Comparison of ENCODE assay signal across 19 cellular contexts in genomic region chr20:24696396-24696795, GRCh38.
DNase-seq lines count a peak whose midpoint lies in the region; ATAC-seq and TF ChIP-seq lines count a peak whose summit lies in the region.
"Had no signal": no experiment of that assay in that cellular context is flagged by ENCODE, and none has a peak within 500 bp of the region (broad histone marks: within the 10 kb centered on the region; RNA-seq: fewer than 3 reads in every experiment).

No MANE protein-coding gene starts in this region.

- ATAC-seq in HG03354 (IDR thresholded peaks at IDR 0.05; ENCODE audit: poor library complexity, severe bottlenecking, unreplicated experiment) (no peak), HG03280 (IDR thresholded peaks at IDR 0.05; ENCODE audit: unreplicated experiment) (no peak), natural killer cell (no peak)
- ATAC-seq: GM12878, HepG2, Panc1 had no signal

- no peak overlapping the region for H2BK15ac ChIP-seq in neuronal stem cell (ENCODE audit: low read length)

- H2BK12ac ChIP-seq in neuronal stem cell (ENCODE audit: low read length) = no peak overlapping the region

- H3K9ac ChIP-seq in neuronal stem cell (ENCODE audit: low read depth, low read length, poor library complexity) = no peak overlapping the region
- H3K9ac ChIP-seq: GM23248 had no signal

- H2BK120ac ChIP-seq in neuronal stem cell (ENCODE audit: low read depth, low read length) = no peak overlapping the region

- no peak for TF ChIP-seq EP300 in esophagus muscularis mucosa (IDR thresholded peaks at IDR 0.05)

- no peaks in the 10 kb centered on the region for H3K79me1 ChIP-seq in neuronal stem cell (ENCODE audit: low read depth, low read length)

- H3K4me1 ChIP-seq in esophagus muscularis mucosa (peaks cover 7 to 9% (median 8%) of the 10 kb centered on the region in 4 donors), neuronal stem cell (ENCODE audit: control insufficient read depth in 2 of 2, insufficient read depth in 1 of 2, low read depth in 1 of 2, low read length in 2 of 2) (no peaks in the 10 kb centered on the region)

- H4K8ac ChIP-seq in neuronal stem cell (ENCODE audit: low read depth, low read length) = peak overlapping the region; percentile 77

- H3K36me3 Mint-ChIP-seq in natural killer cell = no peaks in the 10 kb centered on the region

- H3K36me3 ChIP-seq in esophagus muscularis mucosa = no peaks in the 10 kb centered on the region
- H3K36me3 ChIP-seq in neuronal stem cell (replicated peaks in 1 of 2; ENCODE audit: control insufficient read depth in 2 of 2, insufficient read depth in 2 of 2, low read length in 2 of 2) = no peaks in the 10 kb centered on the region
- H3K36me3 ChIP-seq: MG63 had no signal

- H3K27me3 ChIP-seq in esophagus muscularis mucosa = peaks cover 0 to 10% (median 0%) of the 10 kb centered on the region in 4 donors
- no peaks in the 10 kb centered on the region for H3K27me3 ChIP-seq in neuronal stem cell (ENCODE audit: control insufficient read depth in 3 of 3, insufficient read depth in 3 of 3, low read depth in 1 of 3, low read length in 3 of 3)
- H3K27me3 ChIP-seq: MG63 had no signal

- H3K4me3 ChIP-seq in esophagus muscularis mucosa = no peak overlapping the region
- H3K4me3 ChIP-seq in neuronal stem cell (ENCODE audit: low read length in 2 of 2) = no peak overlapping the region
- H3K4me3 ChIP-seq: GM12878, GM23248, MG63 had no signal

- no peak overlapping the region for H3K4me3 Mint-ChIP-seq in natural killer cell

- no peaks in the 10 kb centered on the region for H3K9me3 ChIP-seq in esophagus muscularis mucosa
- H3K9me3 ChIP-seq in neuronal stem cell (replicated peaks in 1 of 2; ENCODE audit: control insufficient read depth in 2 of 2, insufficient read depth in 1 of 2, low read depth in 1 of 2, low read length in 2 of 2) = no peaks in the 10 kb centered on the region
- H3K9me3 ChIP-seq: MG63 had no signal

- peak; percentile 28 for DNase-seq in activated CD8-positive, alpha-beta memory T cell treated with anti-CD3 and anti-CD28 coated beads for 24 hours
- no peak for DNase-seq in activated CD8-positive, alpha-beta memory T cell treated with anti-CD3 and anti-CD28 coated beads, Interleukin-2, amount 50 U/mL, for 4 hours
- peak; percentile 66 for DNase-seq in esophagus muscularis mucosa (ENCODE audit: extremely low spot score)
- DNase-seq in neuronal stem cell (ENCODE audit: low spot score) = no peak
- no peak for DNase-seq in natural killer cell
- DNase-seq: DMS 273 treated with DMSO at 0.1 percent for 48 hours, GDM1, GM23248, MG63, NCI-H1092, NCI-H2081 treated with DMSO at 0.1 percent for 48 hours, NCI-H510A, NCI-H774 had no signal

- H3K18ac ChIP-seq in neuronal stem cell (ENCODE audit: low read length) = no peak overlapping the region

- H2AK5ac ChIP-seq in neuronal stem cell (ENCODE audit: low read depth, low read length) = no peak overlapping the region

- H3K27me3 Mint-ChIP-seq in natural killer cell (ENCODE audit: low read depth in 2 of 2) = peaks cover 0 to 13% of the 10 kb centered on the region in 2 donors

- H3K4me2 ChIP-seq in neuronal stem cell (ENCODE audit: insufficient read depth, low read length, poor library complexity, severe bottlenecking) = no peak overlapping the region

- no peak overlapping the region for H3K27ac ChIP-seq in esophagus muscularis mucosa (replicated peaks in 1 of 4)
- no peak overlapping the region for H3K27ac ChIP-seq in neuronal stem cell (replicated peaks; ENCODE audit: low read length)
- H3K27ac ChIP-seq: C4-2B, GM23248 had no signal

- no peak overlapping the region for H4K91ac ChIP-seq in neuronal stem cell (ENCODE audit: low read depth, low read length, poor library complexity)

- no peak overlapping the region for H3K14ac ChIP-seq in neuronal stem cell (ENCODE audit: low read length)

- H2BK5ac ChIP-seq in neuronal stem cell (ENCODE audit: low read length) = no peak overlapping the region

- H2AFZ ChIP-seq in neuronal stem cell (ENCODE audit: low read length) = no peak overlapping the region
- H2AFZ ChIP-seq: GM23248 had no signal

- WGBS in esophagus muscularis mucosa = 94% methylated on average over 8 of the region's 8 CpGs
- no CpG with 5 or more reads among the region's 8 CpGs for WGBS in neuronal stem cell (ENCODE audit: extremely low coverage in 2 of 2, insufficient read length in 2 of 2, insufficient replicate concordance in 1 of 2), 2 donors

- no peaks in the 10 kb centered on the region for H3K9me3 Mint-ChIP-seq in natural killer cell

- no peak for TF ChIP-seq POLR2A in esophagus muscularis mucosa (IDR thresholded peaks at IDR 0.05; ENCODE audit: low read depth)

- intact Hi-C loops in esophagus muscularis mucosa (cut with DNase I) = no loop called here
- intact Hi-C loops in natural killer cell (cut with micrococcal nuclease) = no loop called here

- no peak overlapping the region for H3K27ac Mint-ChIP-seq in natural killer cell

- no peak overlapping the region for H3K23ac ChIP-seq in neuronal stem cell (ENCODE audit: low read depth, low read length, poor library complexity)

- no peak overlapping the region for H3K4ac ChIP-seq in neuronal stem cell (ENCODE audit: low read length)

- no peaks in the 10 kb centered on the region for H3K4me1 Mint-ChIP-seq in natural killer cell

- no peak for TF ChIP-seq CTCF in esophagus muscularis mucosa (IDR thresholded peaks at IDR 0.05)
- no peak for TF ChIP-seq CTCF in natural killer cell (IDR thresholded peaks at IDR 0.05)

Comparison
In these comparisons a context has a peak if more than half of its experiments do, and no peak if none do; other contexts are left out.
1. DNase-seq: peak in activated CD8-positive, alpha-beta memory T cell treated with anti-CD3 and anti-CD28 coated beads for 24 hours (single experiment) and esophagus muscularis mucosa (single experiment); none in activated CD8-positive, alpha-beta memory T cell treated with anti-CD3 and anti-CD28 coated beads, Interleukin-2, amount 50 U/mL, for 4 hours (single experiment), neuronal stem cell (single experiment) and natural killer cell (single experiment).